In the genomic region with DNA sequence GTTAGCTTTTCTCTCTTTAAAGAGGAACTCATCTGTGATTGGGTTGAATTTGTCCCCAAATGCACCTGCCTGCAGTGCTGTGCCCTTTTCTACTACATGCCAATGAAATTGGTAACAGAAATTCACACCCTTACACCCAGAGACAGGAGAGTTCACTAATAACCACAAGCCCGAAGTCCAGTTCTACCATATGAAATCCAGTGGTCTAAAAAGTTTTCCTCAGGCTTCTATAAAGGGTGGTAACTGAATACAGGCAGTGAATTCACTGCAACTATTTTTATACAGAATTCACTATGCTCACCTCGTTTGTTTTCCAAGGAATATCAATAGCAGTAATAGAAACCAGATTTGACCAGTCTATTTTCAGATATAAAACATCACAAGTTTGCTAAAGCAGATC, we compare ENCODE assay signal across 27 cellular contexts.
"Had no signal": no experiment of that assay in that cellular context is flagged by ENCODE, and none has a peak within 500 bp of the region (broad histone marks: within the 10 kb centered on the region; RNA-seq: fewer than 3 reads in every experiment).

No MANE protein-coding gene starts in this region.

- H3K27ac ChIP-seq: SJCRH30, SK-N-MC had no signal

- DNase-seq: activated CD4-positive, alpha-beta T cell treated with anti-CD3 and anti-CD28 coated beads, Interleukin-2, amount 10 ng/mL, durations not matched to agents 24 days and 14 days; activated CD4-positive, alpha-beta T cell treated with anti-CD3 and anti-CD28 coated beads, Interleukin-2, amount 50 U/mL, for 4 hours; activated CD8-positive, alpha-beta T cell treated with anti-CD3 and anti-CD28 coated beads for 36 hours; activated effector memory CD4-positive, alpha-beta T cell treated with anti-CD3 and anti-CD28 coated beads, Interleukin-2, amount 50 U/mL, for 16 hours; activated naive CD4-positive, alpha-beta T cell; activated naive CD4-positive, alpha-beta T cell treated with anti-CD3 and anti-CD28 coated beads, Interleukin-2, amount 50 U/mL, for 16 hours; activated naive CD8-positive, alpha-beta T cell treated with anti-CD3 and anti-CD28 coated beads for 36 hours; activated T-cell treated with anti-CD3 and anti-CD28 coated beads, Interleukin-2, amount 50 U/mL, for 1 hour; activated T-cell treated with anti-CD3 and anti-CD28 coated beads, Interleukin-2, amount 50 U/mL, for 72 hours; amniotic stem cell; aorta; IMR-90; NCI-H1092 treated with DMSO at 0.1 percent for 48 hours; NCI-H1417; NCI-H146; NCI-H187; NCI-H2029 treated with DMSO at 0.1 percent for 48 hours; NCI-H2107; NCI-H446 treated with DMSO at 0.1 percent for 48 hours; NCI-H69; SHP77; SJCRH30; T1000 had no signal

- H3K9me3 ChIP-seq: SJCRH30 had no signal

- ATAC-seq: activated CD8-positive, alpha-beta T cell treated with anti-CD3 and anti-CD28 coated beads for 36 hours; activated T-cell treated with anti-CD3 and anti-CD28 coated beads, Interleukin-2, amount 50 U/mL, for 72 hours; activated T-helper 17 cell treated with anti-CD3 and anti-CD28 coated beads, Interleukin-2, amount 50 U/mL, for 72 hours; K562; Panc1 had no signal

- H3K27me3 ChIP-seq: SJCRH30 had no signal

- H3K4me3 ChIP-seq: K562, SJCRH30, SK-N-MC had no signal

- H3K4me1 ChIP-seq: SJCRH30 had no signal
